In the genomic region with DNA sequence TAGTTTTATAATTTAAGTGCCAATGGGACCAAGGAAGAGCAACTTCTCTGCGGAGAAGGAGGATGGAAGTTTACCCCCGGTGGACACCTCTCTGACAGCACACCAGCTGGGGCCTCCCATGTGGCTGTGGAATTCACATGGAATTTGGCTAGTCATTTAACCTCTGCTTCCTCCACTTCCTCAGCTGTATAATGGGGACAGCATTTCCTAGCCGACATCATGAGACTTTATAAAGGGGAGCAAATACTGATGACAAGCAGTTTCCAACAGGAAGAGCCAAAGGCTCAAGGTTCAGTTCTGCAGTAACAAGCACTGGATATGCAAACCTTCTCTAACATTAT, we compare ENCODE assay signal across 20 cellular contexts. TPM values are rescaled to one million over a fixed set of nuclear protein-coding genes. Genes with fewer than 3 reads are reported as not detected.
A peak's percentile ranks its signal among the peaks of the same experiment; 100 is the strongest.
DNase-seq lines count a peak whose midpoint lies in the region; ATAC-seq and TF ChIP-seq lines count a peak whose summit lies in the region.
"Had no signal": no experiment of that assay in that cellular context is flagged by ENCODE, and none has a peak within 500 bp of the region (broad histone marks: within the 10 kb centered on the region; RNA-seq: fewer than 3 reads in every experiment).

No MANE protein-coding gene starts in this region.

- peak; percentile 22 for DNase-seq in DMS53 (lab: John Stamatoyannopoulos, UW)
- DNase-seq in DMS53 treated with DMSO at 0.1 percent for 48 hours (lab: John Stamatoyannopoulos, UW; ENCODE audit: unreplicated experiment), result no peak
- DNase-seq in OCI-LY7 (ENCODE audit: low spot score), result no peak
- no peak for DNase-seq in NCI-H2171 treated with DMSO at 0.1 percent for 48 hours (lab: John Stamatoyannopoulos, UW)
- no peak for DNase-seq in left lung
- no peak for DNase-seq in effector memory CD4-positive, alpha-beta T cell
- DNase-seq: activated CD4-positive, alpha-beta T cell treated with anti-CD3 and anti-CD28 coated beads, Interleukin-2, amount 50 U/mL, for 1 hour; activated naive CD8-positive, alpha-beta T cell treated with anti-CD3 and anti-CD28 coated beads for 36 hours; activated T-cell treated with anti-CD3 and anti-CD28 coated beads, Interleukin-2, amount 50 U/mL, for 4 hours; BE2C; KBM-7; NCI-H1105; NCI-H748 treated with DMSO at 0.1 percent for 48 hours; psoas muscle; testis had no signal

- CTCF ChIA-PET in OCI-LY7 (lab: Charles Lee; ENCODE audit: unreplicated experiment), result interaction anchor here (2.2 kb wide), 1 partner anchor 30 kb away, joined by 8 read pairs; no protein-coding TSS in a partner anchor

- H3K4me2 ChIP-seq in OCI-LY7 (ENCODE audit: low read length), result peak overlapping the region; percentile 71
- H3K4me2 ChIP-seq: smooth muscle cell had no signal

- POLR2A ChIA-PET in OCI-LY7 (lab: Charles Lee), result interaction anchor here (1.6 to 3.0 kb wide), 4 partner anchors 12 to 152 kb away, joined by 3 to 23 read pairs (median 10); no protein-coding TSS in a partner anchor

- no peak for TF ChIP-seq CTCF in OCI-LY7 (conservative IDR thresholded peaks at IDR 0.05; ENCODE audit: low read length)
- no peak for TF ChIP-seq CTCF in neutrophil (IDR thresholded peaks at IDR 0.05)
- TF ChIP-seq CTCF in left lung (IDR thresholded peaks at IDR 0.05), result no peak

- intact Hi-C loops in OCI-LY7 (cut with micrococcal nuclease; ENCODE audit: unreplicated experiment) (loop anchor here (5.0 kb wide), 2 partner anchors 98 to 182 kb away; partner anchors contain the start of gene POC1B), left lung (cut with DNase I) (no loop called here)

- peak overlapping the region; percentile 19 for H3K9ac ChIP-seq in iPS-18a (ENCODE audit: low read length)

- no peaks in the 10 kb centered on the region for H3K9me2 ChIP-seq in OCI-LY7 (ENCODE audit: insufficient read depth, low read length)

- no peaks in the 10 kb centered on the region for H4K20me1 ChIP-seq in OCI-LY7 (ENCODE audit: insufficient read depth, low read length)

- H2AFZ ChIP-seq in OCI-LY7 (ENCODE audit: low read length), result no peak overlapping the region

- H3K4me3 ChIP-seq in OCI-LY7 (ENCODE audit: low read depth, low read length, poor library complexity, severe bottlenecking) (no peak overlapping the region), iPS-18a (ENCODE audit: low read length) (peak overlapping the region; percentile 97), neutrophil (ENCODE audit: low read depth in 1 of 2, low read length in 1 of 2) (no peak overlapping the region), left lung (no peak overlapping the region)
- H3K4me3 ChIP-seq in effector memory CD4-positive, alpha-beta T cell (ENCODE audit: insufficient read depth, low read depth, low read length, poor library complexity, severe bottlenecking), result no peak overlapping the region
- H3K4me3 ChIP-seq: psoas muscle, smooth muscle cell, testis had no signal

- no peak for ATAC-seq in left lung
- ATAC-seq: activated T-cell treated with anti-CD3 and anti-CD28 coated beads, Interleukin-2, amount 50 U/mL, for 4 hours; esophagus mucosa; psoas muscle had no signal

- H3K79me2 ChIP-seq in OCI-LY7 (ENCODE audit: insufficient read depth, low read depth, low read length), result no peaks in the 10 kb centered on the region

- H3K27ac ChIP-seq in OCI-LY7 (ENCODE audit: low read depth, low read length, poor library complexity, severe bottlenecking) (no peak overlapping the region), iPS-18a (ENCODE audit: low read length) (no peak overlapping the region), neutrophil (peak overlapping the region; percentile 97), left lung (peak overlapping the region in 1 of 2 donors; percentile 100)
- no peak overlapping the region for H3K27ac ChIP-seq in effector memory CD4-positive, alpha-beta T cell (ENCODE audit: insufficient read depth, low read length, poor library complexity, severe bottlenecking)
- H3K27ac ChIP-seq: 22Rv1, testis had no signal

- H3K4me1 ChIP-seq in OCI-LY7 (ENCODE audit: insufficient read depth, low read length, poor library complexity, severe bottlenecking) (peaks cover 45% of the 10 kb centered on the region), iPS-18a (ENCODE audit: control insufficient read depth, low read depth, low read length) (peaks cover 65% of the 10 kb centered on the region), neutrophil (ENCODE audit: control insufficient read depth in 1 of 2, insufficient read depth in 1 of 2, low read depth in 1 of 2, low read length in 1 of 2) (peaks cover 56 to 58% of the 10 kb centered on the region in 2 experiments), left lung (peaks cover 34 to 57% of the 10 kb centered on the region in 2 donors)
- peaks cover 15% of the 10 kb centered on the region for H3K4me1 ChIP-seq in effector memory CD4-positive, alpha-beta T cell (ENCODE audit: control insufficient read depth, insufficient read depth, low read length, poor library complexity, severe bottlenecking)
- H3K4me1 ChIP-seq: psoas muscle, testis had no signal

- peaks cover 33% of the 10 kb centered on the region for H3K27me3 ChIP-seq in iPS-18a (ENCODE audit: control insufficient read depth, insufficient read depth, low read length)
- no peaks in the 10 kb centered on the region for H3K27me3 ChIP-seq in neutrophil
- no peaks in the 10 kb centered on the region for H3K27me3 ChIP-seq in left lung
- H3K27me3 ChIP-seq in effector memory CD4-positive, alpha-beta T cell (replicated peaks; ENCODE audit: control insufficient read depth, insufficient read depth, low read length, poor library complexity, severe bottlenecking), result no peaks in the 10 kb centered on the region
- H3K27me3 ChIP-seq: BE2C, testis had no signal

- H3K9me3 ChIP-seq in OCI-LY7 (ENCODE audit: low read length) (no peaks in the 10 kb centered on the region), iPS-18a (ENCODE audit: control insufficient read depth, low read depth, low read length) (no peaks in the 10 kb centered on the region), neutrophil (no peaks in the 10 kb centered on the region), left lung (no peaks in the 10 kb centered on the region)
- no peaks in the 10 kb centered on the region for H3K9me3 ChIP-seq in effector memory CD4-positive, alpha-beta T cell (ENCODE audit: control insufficient read depth, low read length)
- H3K9me3 ChIP-seq: BE2C, psoas muscle, testis had no signal

- H3K36me3 ChIP-seq in OCI-LY7 (ENCODE audit: insufficient read depth, low read length), result no peaks in the 10 kb centered on the region
- H3K36me3 ChIP-seq in iPS-18a (ENCODE audit: control insufficient read depth, low read depth, low read length), result peaks cover 27% of the 10 kb centered on the region
- peaks cover 18% of the 10 kb centered on the region for H3K36me3 ChIP-seq in neutrophil
- peaks cover 0 to 25% of the 10 kb centered on the region in 2 donors for H3K36me3 ChIP-seq in left lung
- no peaks in the 10 kb centered on the region for H3K36me3 ChIP-seq in effector memory CD4-positive, alpha-beta T cell (ENCODE audit: control insufficient read depth, insufficient read depth, low read length)
- H3K36me3 ChIP-seq: BE2C had no signal

- no TSS peak for BruUV-seq in OCI-LY7 (replicated peaks; lab: Mats Ljungman, UMichigan)

RNA-seq across cellular contexts. Expression of gene DUSP6, which starts 7.5 kb away (rescaled TPM):
- total RNA-seq in OCI-LY7 (2014; rRNA removed; shearing (Covaris generic)), result 0.47 and 1.9 TPM in 2 replicates
- total RNA-seq in OCI-LY7 (2022) (1.3 and 2.2 TPM in 2 replicates), left lung (100 to 1,000 TPM; 115 to 147 TPM)

Comparison
In these comparisons a context has a peak if more than half of its experiments do, and no peak if none do; other contexts are left out.
1. RNA of gene DUSP6, which starts 7.5 kb away (total RNA-seq): 115 to 147 TPM in left lung; 0.47 to 2.2 TPM in OCI-LY7; every median in the first group is over 10 times any median in the second.